ENCODE assay signal across 8 cellular contexts in the genomic region with DNA sequence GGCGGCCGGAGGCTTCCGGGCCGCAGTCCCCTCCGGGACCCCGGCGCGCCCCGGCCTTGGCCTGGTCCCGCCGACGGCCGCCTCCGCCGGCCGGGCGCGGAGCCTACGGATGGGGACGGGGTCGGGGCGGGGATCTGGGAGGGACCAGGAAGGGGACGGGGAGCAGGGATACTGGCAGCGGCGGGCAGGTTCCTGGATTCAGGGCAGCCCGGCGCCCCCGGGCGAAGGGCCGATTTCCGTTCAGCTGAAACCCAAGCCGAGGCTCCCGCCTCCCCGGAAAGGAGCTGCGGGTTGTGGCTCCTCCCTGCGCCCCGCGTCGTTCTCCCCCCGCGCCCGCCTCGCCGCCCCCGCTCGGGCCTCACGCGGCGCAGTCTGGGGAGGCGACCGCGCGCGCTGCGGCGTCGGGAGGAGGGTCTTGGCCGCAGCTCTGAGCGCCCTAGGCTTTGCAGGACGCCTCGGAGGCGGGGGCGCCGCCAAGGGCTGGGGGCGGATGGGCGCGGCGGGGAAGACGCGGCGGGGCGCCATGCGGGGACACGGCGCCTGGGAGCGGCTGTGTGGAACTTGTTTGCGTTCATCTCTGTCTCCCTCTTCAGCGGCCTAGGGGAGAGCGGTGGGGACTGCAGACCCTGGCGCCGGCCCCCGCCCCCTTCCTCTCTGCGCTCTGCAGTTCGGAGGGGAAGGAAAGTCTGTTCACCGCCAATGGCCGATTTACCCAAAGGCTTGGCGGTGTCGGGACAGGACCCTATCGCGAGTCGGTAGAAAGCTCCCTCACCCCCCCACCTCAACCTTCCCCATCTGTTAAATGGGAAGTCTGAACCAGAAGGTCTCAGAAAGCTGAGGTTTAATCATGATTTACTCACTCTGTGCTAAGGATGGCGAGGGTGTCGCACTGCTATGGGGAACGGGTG. TPM values are rescaled to one million over a fixed set of nuclear protein-coding genes. Genes with fewer than 3 reads are reported as not detected.
DNase-seq lines count a peak whose midpoint lies in the region; ATAC-seq and TF ChIP-seq lines count a peak whose summit lies in the region.

No MANE protein-coding gene starts in this region.

- intact Hi-C loops in HCT116 (cut with micrococcal nuclease) (no loop called here), uterus (cut with DNase I; ENCODE audit: low total_unique reads) (no loop called here)

- TF ChIP-seq POLR2A in HCT116 (IDR thresholded peaks at IDR 0.05; ENCODE audit: borderline replicate concordance, extremely low read depth, insufficient read depth, insufficient read length) (no peak), uterus (IDR thresholded peaks at IDR 0.05) (no peak)

- no peaks in the 10 kb centered on the region for H3K36me3 ChIP-seq in HCT116 (ENCODE audit: control insufficient read depth in 1 of 2, insufficient read depth in 2 of 2, low read length in 2 of 2)
- no peaks in the 10 kb centered on the region for H3K36me3 ChIP-seq in duodenal mucosa (ENCODE audit: control insufficient read depth in 1 of 2, insufficient read depth in 2 of 2, low read length in 2 of 2)
- no peaks in the 10 kb centered on the region for H3K36me3 ChIP-seq in uterus

- H3K27ac ChIP-seq in HCT116 (ENCODE audit: low read depth, low read length) (peak overlapping the region; percentile 42; the same call in 1 of the 2 replicates), duodenal mucosa (ENCODE audit: low read depth, low read length) (no peak overlapping the region), uterus (no peak overlapping the region)

- CTCF ChIA-PET in AG04449 (lab: Yijun Ruan, JAX), result interaction anchor here (0.9 kb wide), 1 partner anchor 323 kb away, joined by 3 read pairs; no protein-coding TSS in a partner anchor
- CTCF ChIA-PET in HCT116 (lab: Charles Lee), result interaction anchor here (1.1 to 1.6 kb wide), 3 partner anchors 18 to 323 kb away, joined by 4 to 7 read pairs (median 5); no protein-coding TSS in a partner anchor

- no peak overlapping the region for H2AFZ ChIP-seq in HCT116 (ENCODE audit: low read depth, low read length, poor library complexity, severe bottlenecking)

- TF ChIP-seq CTCF in AG04449 (IDR thresholded peaks at IDR 0.05; ENCODE audit: insufficient read depth, low read length, missing control alignments), result no peak
- no peak for TF ChIP-seq CTCF in HCT116 (IDR thresholded peaks at IDR 0.05 in 2 of 3, conservative IDR thresholded peaks at IDR 0.05 in 1 of 3; ENCODE audit: borderline replicate concordance in 1 of 3, insufficient read depth in 1 of 3, low read depth in 2 of 3, low read length in 2 of 3)
- TF ChIP-seq CTCF in uterus (IDR thresholded peaks at IDR 0.05), result no peak

- no peak overlapping the region for H3K9ac ChIP-seq in HCT116 (ENCODE audit: low read length)
- H3K9ac ChIP-seq in duodenal mucosa (ENCODE audit: low read depth in 1 of 2, low read length in 2 of 2), result no peak overlapping the region

- peak overlapping the region; percentile 87 for H3K4me2 ChIP-seq in HCT116 (ENCODE audit: low read length)

- H3K4me3 ChIP-seq in AG04449 (ENCODE audit: low read depth, low read length) (peak overlapping the region; percentile 53), HCT116 (replicated peaks in 1 of 2; ENCODE audit: low read depth in 1 of 2, low read length in 2 of 2) (peak overlapping the region; percentile 58 to 74), duodenal mucosa (ENCODE audit: low read depth in 1 of 2, low read length in 2 of 2) (peak overlapping the region; percentile 71 to 74), mononuclear cell (ENCODE audit: low read length) (peak overlapping the region; percentile 24), uterus (peak overlapping the region; percentile 17 to 32)

- H3K4me1 ChIP-seq in HCT116 (ENCODE audit: control insufficient read depth in 1 of 2, insufficient read depth in 2 of 2, low read length in 2 of 2) (peaks cover 11 to 14% of the 10 kb centered on the region in 2 experiments; a peak in 3 of 4 replicates), duodenal mucosa (ENCODE audit: control insufficient read depth in 1 of 2, insufficient read depth in 2 of 2, low read length in 2 of 2) (no peaks in the 10 kb centered on the region), mononuclear cell (ENCODE audit: insufficient read depth, low read length) (peaks cover 12% of the 10 kb centered on the region), uterus (peaks cover 0 to 14% of the 10 kb centered on the region in 2 donors)

- DNase-seq in AG04449 (ENCODE audit: low read depth, low spot score), result no peak
- peak; percentile 13 for DNase-seq in HCT116 (ENCODE audit: low read depth, low spot score)
- no peak for DNase-seq in uterus
- DNase-seq in MV-4-11 (lab: John Stamatoyannopoulos, UW), result no peak
- DNase-seq in stimulated activated CD4-positive, alpha-beta T cell treated with anti-CD3 and anti-CD28 coated beads, Interleukin-2, amount 100 ng/mL, for 48 hours, result no peak

- BruUV-seq in HCT116 (replicated peaks; lab: Mats Ljungman, UMichigan), result no TSS peak

- H3K27me3 ChIP-seq in HCT116 (ENCODE audit: insufficient read depth, low read length), result no peaks in the 10 kb centered on the region
- H3K27me3 ChIP-seq in duodenal mucosa (ENCODE audit: control insufficient read depth in 1 of 2, insufficient read depth in 2 of 2, low read length in 2 of 2), result peaks cover 12 to 15% of the 10 kb centered on the region in 2 donors
- peaks cover 49% of the 10 kb centered on the region for H3K27me3 ChIP-seq in mononuclear cell (ENCODE audit: insufficient read depth, low read length)
- peaks cover 0 to 8% of the 10 kb centered on the region in 2 donors for H3K27me3 ChIP-seq in uterus

- POLR2A ChIA-PET in AG04449 (lab: Yijun Ruan, JAX) (no interaction called here), HCT116 (lab: Charles Lee) (no interaction called here)

- TF ChIP-seq RAD21 in HCT116 (IDR thresholded peaks at IDR 0.05; ENCODE audit: low read depth), result no peak

- no peaks in the 10 kb centered on the region for H3K79me2 ChIP-seq in HCT116 (ENCODE audit: insufficient read depth, low read length)

- no peaks in the 10 kb centered on the region for H3K9me3 ChIP-seq in HCT116 (ENCODE audit: control insufficient read depth in 1 of 2, insufficient read depth in 1 of 2, low read depth in 1 of 2, low read length in 2 of 2)
- no peaks in the 10 kb centered on the region for H3K9me3 ChIP-seq in duodenal mucosa (ENCODE audit: control insufficient read depth in 1 of 2, low read length in 2 of 2)
- no peaks in the 10 kb centered on the region for H3K9me3 ChIP-seq in mononuclear cell (ENCODE audit: low read depth, low read length)
- no peaks in the 10 kb centered on the region for H3K9me3 ChIP-seq in uterus

- RAD21 ChIA-PET in HCT116 (lab: Charles Lee; ENCODE audit: low non-redundant PET in 1 of 2, low total read pairs in 2 of 2, uncharacterized antibody in 2 of 2, unreplicated experiment in 2 of 2), result interaction anchor here in 1 of 2 experiments (0.6 kb wide), 1 partner anchor 597 kb away, joined by 3 read pairs; no protein-coding TSS in a partner anchor

- H3K9me2 ChIP-seq in HCT116 (ENCODE audit: insufficient read depth), result no peaks in the 10 kb centered on the region

- no peaks in the 10 kb centered on the region for H4K20me1 ChIP-seq in HCT116 (ENCODE audit: insufficient read depth)

- ATAC-seq in HCT116 (peak; percentile 78), SK-N-SH treated with all-trans-retinoic acid at 6 μM for 48 hours (peak; percentile 61)

TF ChIP-seq in HCT116, 20 proteins besides CTCF, POLR2A, EP300 and RAD21:
- no peak for TF ChIP-seq SRF (IDR thresholded peaks at IDR 0.05; ENCODE audit: low read depth)
- peak; percentile 86 for TF ChIP-seq EGR1 (IDR thresholded peaks at IDR 0.05; ENCODE audit: low read depth)
- TF ChIP-seq ZFX (IDR thresholded peaks at IDR 0.05), result peak; percentile 25; the same call in 1 of the 2 replicates

TF ChIP-seq in SK-N-SH treated with all-trans-retinoic acid at 6 μM for 48 hours, 23 proteins besides CTCF, POLR2A, EP300 and RAD21 (continues in another document):
- no peak for TF ChIP-seq ZNF565 (CRISPR knock-in tag; conservative IDR thresholded peaks at IDR 0.05; ENCODE audit: low read depth)
- no peak for TF ChIP-seq CSDC2 (CRISPR knock-in tag; IDR thresholded peaks at IDR 0.05)
- TF ChIP-seq, protein P1, sequence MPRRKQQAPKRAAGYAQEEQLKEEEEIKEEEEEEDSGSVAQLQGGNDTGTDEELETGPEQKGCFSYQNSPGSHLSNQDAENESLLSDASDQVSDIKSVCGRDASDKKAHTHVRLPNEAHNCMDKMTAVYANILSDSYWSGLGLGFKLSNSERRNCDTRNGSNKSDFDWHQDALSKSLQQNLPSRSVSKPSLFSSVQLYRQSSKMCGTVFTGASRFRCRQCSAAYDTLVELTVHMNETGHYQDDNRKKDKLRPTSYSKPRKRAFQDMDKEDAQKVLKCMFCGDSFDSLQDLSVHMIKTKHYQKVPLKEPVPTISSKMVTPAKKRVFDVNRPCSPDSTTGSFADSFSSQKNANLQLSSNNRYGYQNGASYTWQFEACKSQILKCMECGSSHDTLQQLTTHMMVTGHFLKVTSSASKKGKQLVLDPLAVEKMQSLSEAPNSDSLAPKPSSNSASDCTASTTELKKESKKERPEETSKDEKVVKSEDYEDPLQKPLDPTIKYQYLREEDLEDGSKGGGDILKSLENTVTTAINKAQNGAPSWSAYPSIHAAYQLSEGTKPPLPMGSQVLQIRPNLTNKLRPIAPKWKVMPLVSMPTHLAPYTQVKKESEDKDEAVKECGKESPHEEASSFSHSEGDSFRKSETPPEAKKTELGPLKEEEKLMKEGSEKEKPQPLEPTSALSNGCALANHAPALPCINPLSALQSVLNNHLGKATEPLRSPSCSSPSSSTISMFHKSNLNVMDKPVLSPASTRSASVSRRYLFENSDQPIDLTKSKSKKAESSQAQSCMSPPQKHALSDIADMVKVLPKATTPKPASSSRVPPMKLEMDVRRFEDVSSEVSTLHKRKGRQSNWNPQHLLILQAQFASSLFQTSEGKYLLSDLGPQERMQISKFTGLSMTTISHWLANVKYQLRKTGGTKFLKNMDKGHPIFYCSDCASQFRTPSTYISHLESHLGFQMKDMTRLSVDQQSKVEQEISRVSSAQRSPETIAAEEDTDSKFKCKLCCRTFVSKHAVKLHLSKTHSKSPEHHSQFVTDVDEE (CRISPR knock-in tag; IDR thresholded peaks at IDR 0.05), result no peak
- TF ChIP-seq, protein P2, sequence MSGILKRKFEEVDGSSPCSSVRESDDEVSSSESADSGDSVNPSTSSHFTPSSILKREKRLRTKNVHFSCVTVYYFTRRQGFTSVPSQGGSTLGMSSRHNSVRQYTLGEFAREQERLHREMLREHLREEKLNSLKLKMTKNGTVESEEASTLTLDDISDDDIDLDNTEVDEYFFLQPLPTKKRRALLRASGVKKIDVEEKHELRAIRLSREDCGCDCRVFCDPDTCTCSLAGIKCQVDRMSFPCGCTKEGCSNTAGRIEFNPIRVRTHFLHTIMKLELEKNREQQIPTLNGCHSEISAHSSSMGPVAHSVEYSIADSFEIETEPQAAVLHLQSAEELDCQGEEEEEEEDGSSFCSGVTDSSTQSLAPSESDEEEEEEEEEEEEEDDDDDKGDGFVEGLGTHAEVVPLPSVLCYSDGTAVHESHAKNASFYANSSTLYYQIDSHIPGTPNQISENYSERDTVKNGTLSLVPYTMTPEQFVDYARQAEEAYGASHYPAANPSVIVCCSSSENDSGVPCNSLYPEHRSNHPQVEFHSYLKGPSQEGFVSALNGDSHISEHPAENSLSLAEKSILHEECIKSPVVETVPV (CRISPR knock-in tag; IDR thresholded peaks at IDR 0.05), result no peak
- TF ChIP-seq ZNF8 (CRISPR knock-in tag; IDR thresholded peaks at IDR 0.05), result no peak
- TF ChIP-seq SNAI2 (CRISPR knock-in tag; IDR thresholded peaks at IDR 0.05), result no peak

RNA-seq across cellular contexts. Expression of a gene that starts 22.7 kb away (rescaled TPM):
- total RNA-seq in HCT116 (2021; ENCODE audit: unreplicated experiment) (34.4 TPM), mononuclear cell (13.4 TPM), uterus (10 to 100 TPM; 17.6 to 36.6 (median 28.8) TPM)
- polyA plus RNA-seq in HCT116 (2012), result 10.0 and 12.8 TPM in 2 replicates
